In genomic region chr6:144347933-144348332, GRCh38 we compare ENCODE assay signal across 1 cellular context.
TF ChIP-seq lines count a peak whose summit lies in the region.

No MANE protein-coding gene starts in this region.

TF ChIP-seq in GM23338, 12 proteins besides CTCF, POLR2A, EP300 and RAD21 (continued from another document):
- TF ChIP-seq ZNF462 (CRISPR knock-in tag; IDR thresholded peaks at IDR 0.05) (no peak), POLR2AphosphoS5 (IDR thresholded peaks at IDR 0.05; ENCODE audit: low read depth) (no peak), ETS1 (IDR thresholded peaks at IDR 0.05) (no peak), EZH2phosphoT487 (IDR thresholded peaks at IDR 0.05; ENCODE audit: unreplicated experiment) (no peak)
